Comparison of ENCODE assay signal across 20 cellular contexts in genomic region chr2:220614064-220614463, GRCh38.
DNase-seq lines count a peak whose midpoint lies in the region; ATAC-seq, FAIRE-seq and TF ChIP-seq lines count a peak whose summit lies in the region.
"Had no signal": no experiment of that assay in that cellular context is flagged by ENCODE, and none has a peak within 500 bp of the region (broad histone marks: within the 10 kb centered on the region; RNA-seq: fewer than 3 reads in every experiment).

No MANE protein-coding gene starts in this region.

- H3K27ac ChIP-seq in A549 (no peak overlapping the region), IMR-90 (ENCODE audit: insufficient read depth, low read length) (no peak overlapping the region), kidney (ENCODE audit: low read depth in 2 of 2, low read length in 2 of 2) (no peak overlapping the region)
- H3K27ac ChIP-seq: BLaER1 treated with 17β-estradiol and CSF1 and Interleukin-3, amounts not matched to agents 10 nM and 100 nM; C4-2B had no signal

- FAIRE-seq in A549 (lab: Jason Lieb, UNC) = no peak
- FAIRE-seq in kidney (lab: Jason Lieb, UNC) = peak; percentile 47
- FAIRE-seq: D721Med, G401.6, GM12891, GM19239 had no signal

- intact Hi-C loops in IMR-90 (cut with micrococcal nuclease) = no loop called here
- intact Hi-C loops in kidney (cut with DNase I) = no loop called here

- H2BK15ac ChIP-seq in IMR-90 (ENCODE audit: low read depth, low read length) = no peak overlapping the region

- no peak overlapping the region for H3K23ac ChIP-seq in IMR-90 (ENCODE audit: low read depth, low read length)

- no peaks in the 10 kb centered on the region for H3K4me1 Mint-ChIP-seq in stimulated activated memory B cell treated with anti-CD40 and anti-IgM and Interleukin-4, amounts not matched to agents 10 μg/mL and 1 μg/mL and 100 μg/mL, for 72 hours
- H3K4me1 Mint-ChIP-seq: B cell had no signal

- no peak overlapping the region for H2BK5ac ChIP-seq in IMR-90 (ENCODE audit: low read depth, low read length, poor library complexity, severe bottlenecking)

- no peaks in the 10 kb centered on the region for H3K9me3 Mint-ChIP-seq in stimulated activated memory B cell treated with anti-CD40 and anti-IgM and Interleukin-4, amounts not matched to agents 10 μg/mL and 1 μg/mL and 100 μg/mL, for 72 hours
- H3K9me3 Mint-ChIP-seq: CD4-positive, alpha-beta T cell; CD8-positive, alpha-beta T cell had no signal

- H3K79me1 ChIP-seq in IMR-90 (ENCODE audit: low read depth in 1 of 2, low read length in 2 of 2) = no peaks in the 10 kb centered on the region

- no peak overlapping the region for H3K18ac ChIP-seq in IMR-90 (ENCODE audit: low read depth, low read length)

- no peak for TF ChIP-seq RAD21 in A549 (conservative IDR thresholded peaks at IDR 0.05 in 1 of 2, IDR thresholded peaks at IDR 0.05 in 1 of 2)
- no peak for TF ChIP-seq RAD21 in IMR-90 (IDR thresholded peaks at IDR 0.05; ENCODE audit: low read length)

- H2BK120ac ChIP-seq in IMR-90 (ENCODE audit: low read depth, low read length) = no peak overlapping the region

- ATAC-seq in A549 = no peak
- ATAC-seq in IMR-90 (ENCODE audit: low read depth) = no peak
- ATAC-seq in stimulated activated memory B cell treated with anti-CD40 and anti-IgM and Interleukin-4, amounts not matched to agents 10 μg/mL and 1 μg/mL and 100 μg/mL, for 72 hours = no peak
- ATAC-seq: CD8-positive, alpha-beta T cell had no signal

- no peak overlapping the region for H2BK20ac ChIP-seq in IMR-90 (ENCODE audit: low read depth, low read length)

- POLR2A ChIA-PET in A549 (lab: Yijun Ruan, JAX) = no interaction called here
- POLR2A ChIA-PET in IMR-90 (lab: Charles Lee; ENCODE audit: unreplicated experiment) = no interaction called here

- TF ChIP-seq CTCF in A549 (IDR thresholded peaks at IDR 0.05) (no peak), IMR-90 (conservative IDR thresholded peaks at IDR 0.05; ENCODE audit: low read depth, low read length) (no peak), kidney (IDR thresholded peaks at IDR 0.05; ENCODE audit: borderline replicate concordance, extremely low read depth, insufficient read depth) (no peak)

- H3K9ac ChIP-seq in IMR-90 (ENCODE audit: low read depth, low read length) = no peak overlapping the region
- no peak overlapping the region for H3K9ac ChIP-seq in kidney (ENCODE audit: low read length in 2 of 2)
- H3K9ac ChIP-seq: BLaER1 treated with 17β-estradiol and CSF1 and Interleukin-3, amounts not matched to agents 10 nM and 100 nM had no signal

- H4K8ac ChIP-seq in IMR-90 (ENCODE audit: low read depth in 2 of 2, low read length in 2 of 2) = no peak overlapping the region

- no peak overlapping the region for H3K4me2 ChIP-seq in A549
- no peak overlapping the region for H3K4me2 ChIP-seq in IMR-90 (ENCODE audit: low read depth, low read length)
- H3K4me2 ChIP-seq: BLaER1 treated with 17β-estradiol and CSF1 and Interleukin-3, amounts not matched to agents 10 nM and 100 nM had no signal

- H3K4me3 Mint-ChIP-seq in stimulated activated memory B cell treated with anti-CD40 and anti-IgM and Interleukin-4, amounts not matched to agents 10 μg/mL and 1 μg/mL and 100 μg/mL, for 72 hours = no peak overlapping the region
- H3K4me3 Mint-ChIP-seq: B cell; CD4-positive, alpha-beta T cell; CD8-positive, alpha-beta T cell had no signal

- H2AK5ac ChIP-seq in IMR-90 (ENCODE audit: low read depth, low read length) = no peak overlapping the region

- H3K27ac Mint-ChIP-seq in stimulated activated memory B cell treated with anti-CD40 and anti-IgM and Interleukin-4, amounts not matched to agents 10 μg/mL and 1 μg/mL and 100 μg/mL, for 72 hours = no peak overlapping the region
- H3K27ac Mint-ChIP-seq: B cell; CD4-positive, alpha-beta T cell; CD8-positive, alpha-beta T cell had no signal

- no peak overlapping the region for H3K14ac ChIP-seq in IMR-90 (replicated peaks; ENCODE audit: low read depth, low read length)

- dilution Hi-C loops in IMR-90 (cut with HindIII; ENCODE audit: low sequenced_read_pairs, unreplicated experiment) = no loop called here

- WGBS in A549 (ENCODE audit: missing lambda C conversion rate) = 86% methylated on average over 1 of the region's 1 CpG
- WGBS in IMR-90 (ENCODE audit: extremely low coverage in 2 of 2, insufficient read length in 1 of 2), 2 experiments = no CpG with 5 or more reads among the region's 1 CpG

- H3K36me3 ChIP-seq in IMR-90 (ENCODE audit: control insufficient read depth, insufficient read depth, low read length) (no peaks in the 10 kb centered on the region), kidney (ENCODE audit: control insufficient read depth in 1 of 2, insufficient read depth in 2 of 2, low read length in 2 of 2) (no peaks in the 10 kb centered on the region)
- H3K36me3 ChIP-seq: BLaER1 treated with 17β-estradiol and CSF1 and Interleukin-3, amounts not matched to agents 10 nM and 100 nM had no signal

- no peak overlapping the region for H4K5ac ChIP-seq in IMR-90 (ENCODE audit: low read depth, low read length)

- no peaks in the 10 kb centered on the region for H3K36me3 Mint-ChIP-seq in stimulated activated memory B cell treated with anti-CD40 and anti-IgM and Interleukin-4, amounts not matched to agents 10 μg/mL and 1 μg/mL and 100 μg/mL, for 72 hours
- H3K36me3 Mint-ChIP-seq: CD8-positive, alpha-beta T cell had no signal

- H4K91ac ChIP-seq in IMR-90 (ENCODE audit: insufficient read depth, low read depth, low read length) = no peak overlapping the region

- CTCF ChIA-PET in A549 (lab: Yijun Ruan, JAX) = no interaction called here
- CTCF ChIA-PET in IMR-90 (lab: Yijun Ruan, JAX) = no interaction called here

- no TSS peak for BruUV-seq in IMR-90 (replicated peaks; lab: Mats Ljungman, UMichigan)

- in situ Hi-C loops in IMR-90 (cut with MboI; ENCODE audit: low sequenced_read_pairs) = no loop called here

- H3K4me1 ChIP-seq in A549 (peaks cover 7% of the 10 kb centered on the region), IMR-90 (ENCODE audit: control insufficient read depth, insufficient read depth, low read length) (peaks cover 2% of the 10 kb centered on the region; the same call in 1 of the 2 replicates), kidney (ENCODE audit: control insufficient read depth in 1 of 2, insufficient read depth in 1 of 2, low read depth in 1 of 2, low read length in 2 of 2) (no peaks in the 10 kb centered on the region)
- H3K4me1 ChIP-seq: BLaER1 treated with 17β-estradiol and CSF1 and Interleukin-3, amounts not matched to agents 10 nM and 100 nM; Caco-2 had no signal

- TF ChIP-seq POLR2A in A549 (IDR thresholded peaks at IDR 0.05; ENCODE audit: low read length) (no peak), IMR-90 (IDR thresholded peaks at IDR 0.05; ENCODE audit: low read depth, low read length) (no peak)

- DNase-seq in A549 (ENCODE audit: low read depth in 1 of 2, low spot score in 1 of 2) (no peak), IMR-90 (no peak), kidney (no peak)
- no peak for DNase-seq in stimulated activated CD4-positive, alpha-beta T cell treated with anti-CD3 and anti-CD28 coated beads, Interleukin-4, amount 100 ng/mL, for 24 hours
- DNase-seq: 8988T; AML-193; Caco-2; Calu3; CD4-positive, alpha-beta T cell; CD8-positive, alpha-beta T cell; DMS79 treated with DMSO at 0.1 percent for 48 hours; GF-D8 had no signal

- H3K56ac ChIP-seq in IMR-90 (ENCODE audit: extremely low read depth, insufficient read depth, low read length) = no peak overlapping the region

- TF ChIP-seq EP300 in A549 (IDR thresholded peaks at IDR 0.05) = no peak

- H3K4me3 ChIP-seq in A549 = no peak overlapping the region
- no peak overlapping the region for H3K4me3 ChIP-seq in IMR-90 (ENCODE audit: insufficient read depth, low read depth, low read length)
- H3K4me3 ChIP-seq in kidney (ENCODE audit: low read length in 2 of 2) = no peak overlapping the region
- H3K4me3 ChIP-seq: BLaER1 treated with 17β-estradiol and CSF1 and Interleukin-3, amounts not matched to agents 10 nM and 100 nM had no signal

- H2AK9ac ChIP-seq in IMR-90 (replicated peaks; ENCODE audit: low read depth, low read length, poor library complexity) = no peak overlapping the region

- no peaks in the 10 kb centered on the region for H3K9me1 ChIP-seq in IMR-90 (ENCODE audit: insufficient read depth, low read length)

- no peaks in the 10 kb centered on the region for H3K27me3 Mint-ChIP-seq in stimulated activated memory B cell treated with anti-CD40 and anti-IgM and Interleukin-4, amounts not matched to agents 10 μg/mL and 1 μg/mL and 100 μg/mL, for 72 hours
- H3K27me3 Mint-ChIP-seq: B cell had no signal

- no peaks in the 10 kb centered on the region for H4K20me1 ChIP-seq in IMR-90 (ENCODE audit: insufficient read depth, low read length)
- H4K20me1 ChIP-seq: BLaER1 treated with 17β-estradiol and CSF1 and Interleukin-3, amounts not matched to agents 10 nM and 100 nM had no signal

- H3K4ac ChIP-seq in IMR-90 (ENCODE audit: low read depth, low read length) = no peak overlapping the region

- H3K9me3 ChIP-seq in A549 (no peaks in the 10 kb centered on the region), IMR-90 (ENCODE audit: control insufficient read depth, insufficient read depth, low read length) (no peaks in the 10 kb centered on the region), kidney (ENCODE audit: control insufficient read depth in 1 of 2, low read length in 2 of 2) (no peaks in the 10 kb centered on the region)
- H3K9me3 ChIP-seq: Caco-2 had no signal

- H2AFZ ChIP-seq in IMR-90 (replicated peaks; ENCODE audit: low read length, poor library complexity) = no peak overlapping the region

- H3K27me3 ChIP-seq in IMR-90 (ENCODE audit: control insufficient read depth, insufficient read depth, low read length) = no peaks in the 10 kb centered on the region; the same call in 1 of the 2 replicates
- H3K27me3 ChIP-seq: BLaER1 treated with 17β-estradiol and CSF1 and Interleukin-3, amounts not matched to agents 10 nM and 100 nM had no signal

TF ChIP-seq in A549, 52 proteins besides CTCF, POLR2A, EP300 and RAD21:
- TF ChIP-seq MAFK (IDR thresholded peaks at IDR 0.05; ENCODE audit: partially characterized antibody) (peak; percentile 60), BHLHE40 (IDR thresholded peaks at IDR 0.05; ENCODE audit: low read depth, low read length) (no peak)

TF ChIP-seq in IMR-90, 13 proteins besides CTCF, POLR2A, EP300 and RAD21:
- TF ChIP-seq MAFK (IDR thresholded peaks at IDR 0.05; ENCODE audit: low read depth, low read length) = peak; percentile 45; the same call in 1 of the 2 replicates
- TF ChIP-seq MXI1 (IDR thresholded peaks at IDR 0.05; ENCODE audit: borderline replicate concordance, low read depth, low read length) = no peak
